Comparison of ENCODE assay signal across 8 cellular contexts in genomic region chrX:49192722-49193328, GRCh38. TPM values are rescaled to one million over a fixed set of nuclear protein-coding genes. Genes with fewer than 3 reads are reported as not detected.
A peak's percentile ranks its signal among the peaks of the same experiment; 100 is the strongest.
DNase-seq lines count a peak whose midpoint lies in the region; ATAC-seq, FAIRE-seq and TF ChIP-seq lines count a peak whose summit lies in the region.

No MANE protein-coding gene starts in this region.

- no peaks in the 10 kb centered on the region for H3K79me2 ChIP-seq in OCI-LY1 (ENCODE audit: insufficient read depth, low read length)

- H3K9me3 ChIP-seq in OCI-LY1 (ENCODE audit: low read length) (no peaks in the 10 kb centered on the region), neutrophil (no peaks in the 10 kb centered on the region)

- no peak overlapping the region for H3K9ac ChIP-seq in OCI-LY1 (ENCODE audit: low read length)

- peak overlapping the region; percentile 78 for H3K4me3 ChIP-seq in OCI-LY1 (ENCODE audit: low read depth, low read length, poor library complexity, severe bottlenecking)
- H3K4me3 ChIP-seq in bronchial epithelial cell (ENCODE audit: low read depth, low read length): no peak overlapping the region
- H3K4me3 ChIP-seq in neutrophil (ENCODE audit: low read depth in 1 of 2, low read length in 1 of 2): no peak overlapping the region

- ATAC-seq in HG03342 (IDR thresholded peaks at IDR 0.05; ENCODE audit: unreplicated experiment): no peak
- no peak for ATAC-seq in GM21737 (IDR thresholded peaks at IDR 0.05; ENCODE audit: unreplicated experiment)

- no peak for FAIRE-seq in bronchial epithelial cell (lab: Jason Lieb, UNC)

- no peak overlapping the region for H3K4me2 ChIP-seq in OCI-LY1 (ENCODE audit: low read length)

- H2AFZ ChIP-seq in OCI-LY1 (ENCODE audit: low read length): no peak overlapping the region

- H3K27ac ChIP-seq in OCI-LY1 (ENCODE audit: low read depth, low read length, poor library complexity, severe bottlenecking) (no peak overlapping the region), neutrophil (no peak overlapping the region)

- H3K9me2 ChIP-seq in OCI-LY1 (ENCODE audit: low read depth, low read length): no peaks in the 10 kb centered on the region

- H3K36me3 ChIP-seq in OCI-LY1 (ENCODE audit: insufficient read depth, low read length) (no peaks in the 10 kb centered on the region), bronchial epithelial cell (ENCODE audit: control insufficient read depth, insufficient read depth, low read length) (no peaks in the 10 kb centered on the region), neutrophil (no peaks in the 10 kb centered on the region)

- DNase-seq in stimulated activated CD4-positive, alpha-beta T cell treated with anti-CD3 and anti-CD28 coated beads, Interleukin-15, amount 100 ng/mL, for 24 hours: peak; percentile 56
- no peak for DNase-seq in stimulated activated CD4-positive, alpha-beta T cell treated with anti-CD3 and anti-CD28 coated beads, Interleukin-12 subunit alpha, Interleukin-12 subunit beta, amount 100 ng/mL, for 4 hours
- peak; percentile 34 for DNase-seq in bronchial epithelial cell (ENCODE audit: low read depth)
- no peak for DNase-seq in globus pallidus (ENCODE audit: low spot score)

- H3K27me3 ChIP-seq in OCI-LY1 (ENCODE audit: insufficient read depth, low read length) (no peaks in the 10 kb centered on the region), bronchial epithelial cell (ENCODE audit: control insufficient read depth, insufficient read depth, low read length) (no peaks in the 10 kb centered on the region), neutrophil (peaks cover 4% of the 10 kb centered on the region)

- H4K20me1 ChIP-seq in OCI-LY1 (ENCODE audit: insufficient read depth, low read length): no peaks in the 10 kb centered on the region

- no peaks in the 10 kb centered on the region for H3F3A ChIP-seq in OCI-LY1 (ENCODE audit: insufficient read depth, low read length)

- H3K4me1 ChIP-seq in OCI-LY1 (ENCODE audit: insufficient read depth, low read length, severe bottlenecking): peaks cover 12% of the 10 kb centered on the region
- H3K4me1 ChIP-seq in neutrophil (ENCODE audit: control insufficient read depth in 1 of 2, insufficient read depth in 1 of 2, low read depth in 1 of 2, low read length in 1 of 2): peaks cover 20 to 29% of the 10 kb centered on the region in 2 experiments

- TF ChIP-seq CTCF in OCI-LY1 (IDR thresholded peaks at IDR 0.05; ENCODE audit: low read length): peak; percentile 59
- TF ChIP-seq CTCF in bronchial epithelial cell (IDR thresholded peaks at IDR 0.05; ENCODE audit: insufficient read depth, low read length, severe bottlenecking): peak; percentile 63
- peak; percentile 48 for TF ChIP-seq CTCF in neutrophil (IDR thresholded peaks at IDR 0.05)

RNA-seq across cellular contexts. Expression of gene PRICKLE3, which starts 6.7 kb away (rescaled TPM):
- 12.1 and 13.4 TPM in 2 replicates for total RNA-seq in bronchial epithelial cell

RNA-seq across cellular contexts. Expression of gene SYP, which starts 7.2 kb away (rescaled TPM):
- total RNA-seq in bronchial epithelial cell: under 0.01 TPM in 2 replicates

RNA-seq across cellular contexts. Expression of gene PLP2, which starts 21.1 kb away (rescaled TPM):
- 16.8 and 20.4 TPM in 2 replicates for total RNA-seq in bronchial epithelial cell

RNA-seq across cellular contexts. Expression of gene MAGIX, which starts 30.3 kb away (rescaled TPM):
- total RNA-seq in bronchial epithelial cell: 3.7 and 4.6 TPM in 2 replicates

RNA-seq across cellular contexts. Expression of gene CACNA1F, which starts 40.3 kb away (rescaled TPM):
- under 0.01 TPM in 2 replicates for total RNA-seq in bronchial epithelial cell

Comparison
In these comparisons a context has a peak if more than half of its experiments do, and no peak if none do; other contexts are left out.
1. DNase-seq: peak in stimulated activated CD4-positive, alpha-beta T cell treated with anti-CD3 and anti-CD28 coated beads, Interleukin-15, amount 100 ng/mL, for 24 hours (single experiment) and bronchial epithelial cell (single experiment); none in stimulated activated CD4-positive, alpha-beta T cell treated with anti-CD3 and anti-CD28 coated beads, Interleukin-12 subunit alpha, Interleukin-12 subunit beta, amount 100 ng/mL, for 4 hours (single experiment) and globus pallidus (single experiment).
2. Peak in every context shown above with its lines, with median percentiles within 50 percentile points of each other: CTCF ChIP-seq.